8 cellular contexts compared by ENCODE assay signal in the genomic region with DNA sequence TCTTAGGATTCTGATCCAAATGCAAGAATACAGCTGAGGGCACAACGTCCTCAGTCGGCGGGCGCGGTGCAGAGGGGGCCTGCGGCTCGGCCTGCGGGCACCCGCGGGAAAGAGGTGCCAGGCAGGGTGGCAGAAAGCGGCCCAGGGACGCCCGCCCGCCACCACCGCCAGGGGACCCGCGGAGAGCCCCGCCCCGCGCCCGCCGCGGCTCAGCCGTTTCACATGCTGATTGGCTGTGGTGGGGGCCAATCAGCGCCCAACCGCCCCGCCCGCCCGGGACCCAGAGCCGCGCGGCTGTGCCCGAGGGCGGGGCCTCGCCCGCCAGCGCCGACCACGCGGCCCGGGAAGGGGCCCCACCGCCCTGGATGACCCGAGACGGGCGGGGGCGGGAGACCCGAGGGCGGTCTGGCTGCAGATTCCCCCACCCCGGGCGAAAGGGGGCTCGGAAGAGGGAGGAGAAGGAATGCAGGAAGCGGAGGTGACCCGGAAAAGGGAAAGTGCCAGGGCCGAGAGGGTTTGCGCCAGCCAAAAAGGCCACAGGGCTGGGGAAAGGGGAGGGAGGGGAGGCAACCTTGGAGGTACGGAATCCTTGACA. TPM values are rescaled to one million over a fixed set of nuclear protein-coding genes. Genes with fewer than 3 reads are reported as not detected.
DNase-seq lines count a peak whose midpoint lies in the region; ATAC-seq lines count a peak whose summit lies in the region.

No MANE protein-coding gene starts in this region.

- peak; percentile 86 to 96 (median 93) for DNase-seq in CD8-positive, alpha-beta memory T cell
- DNase-seq in NCI-H82 treated with DMSO at 0.1 percent for 48 hours (lab: John Stamatoyannopoulos, UW; ENCODE audit: unreplicated experiment), result peak; percentile 60
- peak; percentile 68 to 90 for DNase-seq in activated CD8-positive, alpha-beta memory T cell treated with anti-CD3 and anti-CD28 coated beads for 1 hour (ENCODE audit: extremely low read depth in 1 of 2, low read depth in 1 of 2)
- peak; percentile 85 for DNase-seq in effector CD8-positive, alpha-beta T cell (lab: John Stamatoyannopoulos, UW)
- DNase-seq in memory B cell (ENCODE audit: low spot score in 2 of 2), result peak; percentile 93
- DNase-seq in stimulated activated CD8-positive, alpha-beta memory T cell treated with anti-CD3 and anti-CD28 coated beads, Interleukin-12 subunit alpha, Interleukin-12 subunit beta, amount 100 ng/mL, for 4 hours (ENCODE audit: low read depth), result peak; percentile 91

- no peaks in the 10 kb centered on the region for H3K27me3 ChIP-seq in CD8-positive, alpha-beta memory T cell (ENCODE audit: insufficient read depth, low read length, poor library complexity, severe bottlenecking)

- peaks cover 0 to 5% (median 0%) of the 10 kb centered on the region in 3 donors for H3K36me3 Mint-ChIP-seq in CD8-positive, alpha-beta memory T cell
- no peaks in the 10 kb centered on the region for H3K36me3 Mint-ChIP-seq in memory B cell

- ATAC-seq in GM19438 (IDR thresholded peaks at IDR 0.05; ENCODE audit: low read depth, unreplicated experiment), result peak; percentile 98
- ATAC-seq in HG03558 (IDR thresholded peaks at IDR 0.05; ENCODE audit: extremely low read depth, unreplicated experiment), result peak; percentile 96
- ATAC-seq in memory B cell (ENCODE audit: low read depth), result peak; percentile 94

- H3K27me3 Mint-ChIP-seq in CD8-positive, alpha-beta memory T cell, result peaks cover 0 to 2% of the 10 kb centered on the region in 2 donors
- no peaks in the 10 kb centered on the region for H3K27me3 Mint-ChIP-seq in memory B cell

- peaks cover 9 to 40% (median 26%) of the 10 kb centered on the region in 3 donors for H3K4me1 Mint-ChIP-seq in CD8-positive, alpha-beta memory T cell
- H3K4me1 Mint-ChIP-seq in memory B cell, result peaks cover 11% of the 10 kb centered on the region

- no peaks in the 10 kb centered on the region for H3K9me3 Mint-ChIP-seq in CD8-positive, alpha-beta memory T cell
- H3K9me3 Mint-ChIP-seq in memory B cell, result no peaks in the 10 kb centered on the region

- H3K36me3 ChIP-seq in CD8-positive, alpha-beta memory T cell (ENCODE audit: insufficient read depth, low read length), result no peaks in the 10 kb centered on the region

- POLR2A ChIA-PET in CD8-positive, alpha-beta memory T cell (lab: Charles Lee), result interaction anchor here (1.4 kb wide), 1 partner anchor 8 kb away, joined by 9 read pairs; a partner anchor contains a TSS

- CTCF ChIA-PET in CD8-positive, alpha-beta memory T cell (lab: Charles Lee), result interaction anchor here (1.0 to 3.0 kb wide), 2 partner anchors 11 to 48 kb away, joined by 3 to 11 read pairs; no protein-coding TSS in a partner anchor

- peak overlapping the region; percentile 70 for H3K27ac ChIP-seq in CD8-positive, alpha-beta memory T cell (ENCODE audit: low read depth, low read length)

- H3K27ac Mint-ChIP-seq in CD8-positive, alpha-beta memory T cell, result peak overlapping the region; percentile 90 to 100 (median 98)
- peak overlapping the region; percentile 99 for H3K27ac Mint-ChIP-seq in memory B cell

- no peaks in the 10 kb centered on the region for H3K9me3 ChIP-seq in CD8-positive, alpha-beta memory T cell (ENCODE audit: low read length)

- peak overlapping the region; percentile 94 to 99 (median 95) for H3K4me3 Mint-ChIP-seq in CD8-positive, alpha-beta memory T cell
- peak overlapping the region; percentile 96 for H3K4me3 Mint-ChIP-seq in memory B cell

- H3K4me3 ChIP-seq in CD8-positive, alpha-beta memory T cell (ENCODE audit: low read length), result peak overlapping the region; percentile 62

- H3K4me1 ChIP-seq in CD8-positive, alpha-beta memory T cell (ENCODE audit: insufficient read depth, low read length), result peaks cover 16% of the 10 kb centered on the region

RNA-seq across cellular contexts. Expression of a gene that starts 8.0 kb away (rescaled TPM):
- 1 to 10 TPM; 3.6 to 3.9 TPM for total RNA-seq in CD8-positive, alpha-beta memory T cell
- polyA plus RNA-seq in CD8-positive, alpha-beta memory T cell, result 0.20 TPM

RNA-seq across cellular contexts. Expression of a gene that starts 44.3 kb away (rescaled TPM):
- total RNA-seq in CD8-positive, alpha-beta memory T cell, result 10 to 100 TPM; 32.8 to 35.7 TPM
- 19.2 TPM for polyA plus RNA-seq in CD8-positive, alpha-beta memory T cell

Comparison
In these comparisons a context has a peak if more than half of its experiments do, and no peak if none do; other contexts are left out.
1. Peak in every context shown above with its lines: DNase-seq, ATAC-seq, H3K4me3 ChIP-seq and H3K27ac ChIP-seq.